22 cellular contexts compared by ENCODE assay signal in the genomic region with DNA sequence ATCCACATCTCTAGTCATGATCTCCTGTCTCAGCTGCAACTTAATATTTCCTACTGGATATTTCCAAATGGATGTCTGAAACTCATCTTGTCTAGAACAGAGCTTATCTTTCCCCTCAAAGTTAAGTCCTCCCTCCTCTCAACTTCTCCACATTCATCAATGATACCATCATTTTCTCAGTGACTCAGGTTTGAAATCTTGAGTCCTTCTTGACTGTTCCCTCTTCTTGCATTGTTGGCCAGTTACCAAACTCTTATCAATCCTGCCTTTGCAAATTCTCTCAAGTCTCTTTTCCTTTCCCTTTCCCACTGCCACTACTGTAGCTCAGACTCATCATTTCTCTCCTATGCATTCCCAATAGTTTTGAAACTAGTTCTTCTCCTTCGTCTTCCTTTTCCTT. TPM values are rescaled to one million over a fixed set of nuclear protein-coding genes. Genes with fewer than 3 reads are reported as not detected.
"Had no signal": no experiment of that assay in that cellular context is flagged by ENCODE, and none has a peak within 500 bp of the region (broad histone marks: within the 10 kb centered on the region; RNA-seq: fewer than 3 reads in every experiment).

No MANE protein-coding gene starts in this region.

- H3K36me3 ChIP-seq: ascending aorta, esophagus squamous epithelium, left ventricle myocardium inferior, neural progenitor cell, tibial nerve, uterus had no signal

- H3K9me3 ChIP-seq: ascending aorta, esophagus squamous epithelium, left ventricle myocardium inferior, psoas muscle, tibial nerve, uterus had no signal

- H3K27me3 ChIP-seq: ascending aorta, tibial nerve, uterus had no signal

- H3K4me2 ChIP-seq: neural progenitor cell had no signal

- H3K27ac ChIP-seq: ascending aorta, esophagus squamous epithelium, left ventricle myocardium inferior, neural progenitor cell, psoas muscle, skin epidermis, tibial nerve, uterus had no signal

- H3K4me3 ChIP-seq: ascending aorta, esophagus squamous epithelium, left ventricle myocardium inferior, neural progenitor cell, psoas muscle, skin epidermis, tibial nerve, uterus had no signal

- H3K4me1 ChIP-seq: ascending aorta, esophagus squamous epithelium, left ventricle myocardium inferior, neural progenitor cell, psoas muscle, tibial nerve, uterus had no signal

- H3K9ac ChIP-seq: neural progenitor cell had no signal

- DNase-seq: activated CD4-positive, CD25-positive, alpha-beta regulatory T cell treated with anti-CD3 and anti-CD28 coated beads, Interleukin-2, amount 50 U/mL, for 72 hours; activated CD8-positive, alpha-beta memory T cell treated with anti-CD3 and anti-CD28 coated beads for 24 hours; activated effector memory CD4-positive, alpha-beta T cell treated with anti-CD3 and anti-CD28 coated beads, Interleukin-2, amount 50 U/mL, for 16 hours; activated naive CD4-positive, alpha-beta T cell treated with anti-CD3 and anti-CD28 coated beads, Interleukin-2, amount 50 U/mL, for 16 hours; activated T-cell treated with anti-CD3 and anti-CD28 coated beads, Interleukin-2, amount 50 U/mL, for 72 hours; dermis blood vessel endothelial cell; effector memory CD4-positive, alpha-beta T cell; esophagus squamous epithelium; left ventricle myocardium inferior; naive thymus-derived CD4-positive, alpha-beta T cell; psoas muscle; right cardiac atrium; uterus had no signal

- ATAC-seq: activated T-cell treated with anti-CD3 and anti-CD28 coated beads, Interleukin-2, amount 50 U/mL, for 72 hours; naive thymus-derived CD4-positive, alpha-beta T cell; psoas muscle; right cardiac atrium had no signal

- H2AFZ ChIP-seq: neural progenitor cell had no signal

RNA-seq across cellular contexts. Expression of gene SPTB, which starts 20.3 kb away (rescaled TPM):
- polyA plus RNA-seq: naive thymus-derived CD4-positive, alpha-beta T cell had no signal

RNA-seq across cellular contexts. Expression of gene GPX2, which starts 42.6 kb away (rescaled TPM):
- total RNA-seq: activated T-cell treated with anti-CD3 and anti-CD28 coated beads, Interleukin-2, amount 50 U/mL, for 72 hours; ascending aorta; cerebellum; dermis blood vessel endothelial cell; endothelial cell of umbilical vein; fibroblast of villous mesenchyme; glomerular endothelial cell; left ventricle myocardium inferior; naive thymus-derived CD4-positive, alpha-beta T cell; osteocyte; psoas muscle; right cardiac atrium; tibial nerve had no signal
- polyA plus RNA-seq: endothelial cell of umbilical vein; naive thymus-derived CD4-positive, alpha-beta T cell had no signal
